In genomic region chr5:125198270-125198974, GRCh38 we compare ENCODE assay signal across 9 cellular contexts.
DNase-seq lines count a peak whose midpoint lies in the region; ATAC-seq and TF ChIP-seq lines count a peak whose summit lies in the region.
"Had no signal": no experiment of that assay in that cellular context is flagged by ENCODE, and none has a peak within 500 bp of the region (broad histone marks: within the 10 kb centered on the region; RNA-seq: fewer than 3 reads in every experiment).

No MANE protein-coding gene starts in this region.

- DNase-seq in NCI-H1417 (lab: John Stamatoyannopoulos, UW) (peak; percentile 34 to 97 (median 85)), NCI-H1417 treated with DMSO at 0.1 percent for 48 hours (lab: John Stamatoyannopoulos, UW) (no peak), cardiac muscle cell (ENCODE audit: low read depth in 1 of 2, low spot score in 1 of 2) (peak; percentile 88 to 98), sciatic nerve (ENCODE audit: low spot score) (peak; percentile 88), NK-92 (lab: John Stamatoyannopoulos, UW; ENCODE audit: unreplicated experiment) (no peak)

- intact Hi-C loops in sciatic nerve (cut with DNase I), result no loop called here

- ATAC-seq in SK-N-SH treated with all-trans-retinoic acid at 6 μM for 48 hours, result peak; percentile 95
- peak; percentile 79 for ATAC-seq in sciatic nerve
- ATAC-seq in HG03108 (IDR thresholded peaks at IDR 0.05; ENCODE audit: unreplicated experiment), result no peak
- no peak for ATAC-seq in GM18873 (IDR thresholded peaks at IDR 0.05; ENCODE audit: low FRiP score, unreplicated experiment)

- H3K4me3 ChIP-seq in cardiac muscle cell, result no peak overlapping the region

- H3K4me1 ChIP-seq in cardiac muscle cell (ENCODE audit: low read depth), result peaks cover 64% of the 10 kb centered on the region

- peak overlapping the region; percentile 97 for H3K27ac ChIP-seq in cardiac muscle cell
- H3K27ac ChIP-seq: 22Rv1 had no signal

- H3K9me3 ChIP-seq in cardiac muscle cell (ENCODE audit: low read depth), result no peaks in the 10 kb centered on the region

- H3K27me3 ChIP-seq in cardiac muscle cell, result no peaks in the 10 kb centered on the region

- H3K36me3 ChIP-seq in cardiac muscle cell, result no peaks in the 10 kb centered on the region

- TF ChIP-seq CTCF in cardiac muscle cell (IDR thresholded peaks at IDR 0.05; ENCODE audit: low read depth, low read length), result no peak

TF ChIP-seq in SK-N-SH treated with all-trans-retinoic acid at 6 μM for 48 hours, 23 proteins besides CTCF, POLR2A, EP300 and RAD21:
- no peak for TF ChIP-seq TOX (CRISPR knock-in tag; IDR thresholded peaks at IDR 0.05; ENCODE audit: borderline replicate concordance)
- TF ChIP-seq, protein P1, sequence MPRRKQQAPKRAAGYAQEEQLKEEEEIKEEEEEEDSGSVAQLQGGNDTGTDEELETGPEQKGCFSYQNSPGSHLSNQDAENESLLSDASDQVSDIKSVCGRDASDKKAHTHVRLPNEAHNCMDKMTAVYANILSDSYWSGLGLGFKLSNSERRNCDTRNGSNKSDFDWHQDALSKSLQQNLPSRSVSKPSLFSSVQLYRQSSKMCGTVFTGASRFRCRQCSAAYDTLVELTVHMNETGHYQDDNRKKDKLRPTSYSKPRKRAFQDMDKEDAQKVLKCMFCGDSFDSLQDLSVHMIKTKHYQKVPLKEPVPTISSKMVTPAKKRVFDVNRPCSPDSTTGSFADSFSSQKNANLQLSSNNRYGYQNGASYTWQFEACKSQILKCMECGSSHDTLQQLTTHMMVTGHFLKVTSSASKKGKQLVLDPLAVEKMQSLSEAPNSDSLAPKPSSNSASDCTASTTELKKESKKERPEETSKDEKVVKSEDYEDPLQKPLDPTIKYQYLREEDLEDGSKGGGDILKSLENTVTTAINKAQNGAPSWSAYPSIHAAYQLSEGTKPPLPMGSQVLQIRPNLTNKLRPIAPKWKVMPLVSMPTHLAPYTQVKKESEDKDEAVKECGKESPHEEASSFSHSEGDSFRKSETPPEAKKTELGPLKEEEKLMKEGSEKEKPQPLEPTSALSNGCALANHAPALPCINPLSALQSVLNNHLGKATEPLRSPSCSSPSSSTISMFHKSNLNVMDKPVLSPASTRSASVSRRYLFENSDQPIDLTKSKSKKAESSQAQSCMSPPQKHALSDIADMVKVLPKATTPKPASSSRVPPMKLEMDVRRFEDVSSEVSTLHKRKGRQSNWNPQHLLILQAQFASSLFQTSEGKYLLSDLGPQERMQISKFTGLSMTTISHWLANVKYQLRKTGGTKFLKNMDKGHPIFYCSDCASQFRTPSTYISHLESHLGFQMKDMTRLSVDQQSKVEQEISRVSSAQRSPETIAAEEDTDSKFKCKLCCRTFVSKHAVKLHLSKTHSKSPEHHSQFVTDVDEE (CRISPR knock-in tag; IDR thresholded peaks at IDR 0.05), result peak; percentile 86
- no peak for TF ChIP-seq ZNF8 (CRISPR knock-in tag; IDR thresholded peaks at IDR 0.05)
- no peak for TF ChIP-seq GLIS3 (CRISPR knock-in tag; IDR thresholded peaks at IDR 0.05)
- TF ChIP-seq PPARA (CRISPR knock-in tag; IDR thresholded peaks at IDR 0.05; ENCODE audit: borderline replicate concordance), result no peak
- TF ChIP-seq TCF4 (CRISPR knock-in tag; IDR thresholded peaks at IDR 0.05; ENCODE audit: borderline replicate concordance), result peak; percentile 65; the same call in 1 of the 2 replicates
- TF ChIP-seq, protein P2, sequence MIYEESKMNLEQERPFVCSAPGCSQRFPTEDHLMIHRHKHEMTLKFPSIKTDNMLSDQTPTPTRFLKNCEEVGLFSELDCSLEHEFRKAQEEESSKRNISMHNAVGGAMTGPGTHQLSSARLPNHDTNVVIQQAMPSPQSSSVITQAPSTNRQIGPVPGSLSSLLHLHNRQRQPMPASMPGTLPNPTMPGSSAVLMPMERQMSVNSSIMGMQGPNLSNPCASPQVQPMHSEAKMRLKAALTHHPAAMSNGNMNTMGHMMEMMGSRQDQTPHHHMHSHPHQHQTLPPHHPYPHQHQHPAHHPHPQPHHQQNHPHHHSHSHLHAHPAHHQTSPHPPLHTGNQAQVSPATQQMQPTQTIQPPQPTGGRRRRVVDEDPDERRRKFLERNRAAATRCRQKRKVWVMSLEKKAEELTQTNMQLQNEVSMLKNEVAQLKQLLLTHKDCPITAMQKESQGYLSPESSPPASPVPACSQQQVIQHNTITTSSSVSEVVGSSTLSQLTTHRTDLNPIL (CRISPR knock-in tag; IDR thresholded peaks at IDR 0.05; ENCODE audit: low read depth), result no peak
- TF ChIP-seq PATZ1 (CRISPR knock-in tag; IDR thresholded peaks at IDR 0.05; ENCODE audit: borderline replicate concordance), result no peak
- peak; percentile 48; the same call in 1 of the 2 replicates for TF ChIP-seq ZC3H10 (CRISPR knock-in tag; IDR thresholded peaks at IDR 0.05)
- no peak for TF ChIP-seq ZFP3 (CRISPR knock-in tag; IDR thresholded peaks at IDR 0.05)
- no peak for TF ChIP-seq BACH2 (CRISPR knock-in tag; IDR thresholded peaks at IDR 0.05; ENCODE audit: borderline replicate concordance)
- peak; percentile 3; the same call in 1 of the 2 replicates for TF ChIP-seq POU6F1 (CRISPR knock-in tag; IDR thresholded peaks at IDR 0.05; ENCODE audit: borderline replicate concordance, low read depth)
- TF ChIP-seq RARB (CRISPR knock-in tag; IDR thresholded peaks at IDR 0.05), result 0 out of 2 replicates have a peak, but pooled peaks have one; percentile 19
- no peak for TF ChIP-seq CSRNP3 (CRISPR knock-in tag; IDR thresholded peaks at IDR 0.05)
- TF ChIP-seq OSR1 (CRISPR knock-in tag; IDR thresholded peaks at IDR 0.05), result no peak
- peak; percentile 64 for TF ChIP-seq ISL1 (CRISPR knock-in tag; IDR thresholded peaks at IDR 0.05)
- no peak for TF ChIP-seq SNAI2 (CRISPR knock-in tag; IDR thresholded peaks at IDR 0.05)
- no peak for TF ChIP-seq ZNF565 (CRISPR knock-in tag; conservative IDR thresholded peaks at IDR 0.05; ENCODE audit: low read depth)
- no peak for TF ChIP-seq ARNTL (CRISPR knock-in tag; IDR thresholded peaks at IDR 0.05; ENCODE audit: borderline replicate concordance, low read depth)

Comparison
In these comparisons a context has a peak if more than half of its experiments do, and no peak if none do; other contexts are left out.
1. DNase-seq: peak in NCI-H1417 (3 of 3), cardiac muscle cell (2 of 2) and sciatic nerve (single experiment); none in NCI-H1417 treated with DMSO at 0.1 percent for 48 hours (single experiment) and NK-92 (single experiment).
2. ATAC-seq: peak in SK-N-SH treated with all-trans-retinoic acid at 6 μM for 48 hours (single experiment) and sciatic nerve (single experiment); none in HG03108 (single experiment) and GM18873 (single experiment).